9 cellular contexts compared by ENCODE assay signal in the genomic region with DNA sequence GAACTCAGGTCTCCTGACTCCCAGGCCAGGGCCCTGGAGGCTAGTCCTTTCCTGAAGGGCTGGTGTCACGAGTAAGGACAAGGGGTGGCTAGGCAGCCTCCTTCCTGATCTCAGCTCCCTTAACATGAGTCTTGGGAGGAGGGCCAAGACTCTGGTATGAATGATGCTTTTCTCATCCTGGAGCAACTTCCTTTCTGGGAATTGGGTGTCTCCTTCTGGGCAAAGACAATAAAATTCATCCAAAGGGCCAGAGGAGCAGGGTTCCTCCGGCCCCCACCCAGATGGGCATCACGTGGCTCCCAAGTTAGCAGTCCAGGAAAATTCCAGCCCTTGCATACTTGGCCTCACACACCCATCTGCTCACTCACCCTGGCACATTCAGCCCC. TPM values are rescaled to one million over a fixed set of nuclear protein-coding genes. Genes with fewer than 3 reads are reported as not detected.
DNase-seq lines count a peak whose midpoint lies in the region; ATAC-seq and TF ChIP-seq lines count a peak whose summit lies in the region.
"Had no signal": no experiment of that assay in that cellular context is flagged by ENCODE, and none has a peak within 500 bp of the region (broad histone marks: within the 10 kb centered on the region; RNA-seq: fewer than 3 reads in every experiment).

A gene (plus strand): TSS at position 335 of the 386 bp plus-strand sequence. CDS start 200 bp downstream, outside the sequence.

- no peaks in the 10 kb centered on the region for H3K9me3 ChIP-seq in thymus (ENCODE audit: control insufficient read depth)

- DNase-seq in MCF 10A (ENCODE audit: unreplicated experiment) (peak; percentile 45), left lobe of liver (ENCODE audit: low spot score) (no peak), NCI-H1092 (lab: John Stamatoyannopoulos, UW) (no peak)
- DNase-seq: dorsolateral prefrontal cortex had no signal

- WGBS in thymus = 98% methylated on average over 3 of the region's 3 CpGs

- H3K27me3 Mint-ChIP-seq in MCF 10A (ENCODE audit: insufficient read depth, unreplicated experiment) = no peaks in the 10 kb centered on the region

- peak within 1 kb of the TSS; percentile 30; the same call in 1 of the 2 replicates for H2AFZ ChIP-seq in KMS-11 (ENCODE audit: low read depth)
- H2AFZ ChIP-seq: PC-9 had no signal

- no peak within 1 kb of the TSS for H3K27ac ChIP-seq in KMS-11
- peak within 1 kb of the TSS; percentile 91 for H3K27ac ChIP-seq in thymus (ENCODE audit: low read depth)
- H3K27ac ChIP-seq: PC-9 had no signal

- BruUV-seq in MCF 10A (replicated peaks; lab: Mats Ljungman, UMichigan) = no TSS peak

- H4K20me1 ChIP-seq in KMS-11 (ENCODE audit: insufficient read depth) = no peaks in the 10 kb centered on the region

- no peak within 1 kb of the TSS for H3K4me3 Mint-ChIP-seq in MCF 10A (ENCODE audit: unreplicated experiment)

- intact Hi-C loops in MCF 10A (cut with micrococcal nuclease) = no loop called here

- no peak within 1 kb of the TSS for H3K27ac Mint-ChIP-seq in MCF 10A (ENCODE audit: low read depth, unreplicated experiment)

- H3K4me1 Mint-ChIP-seq in MCF 10A (ENCODE audit: insufficient read depth, unreplicated experiment) = peaks cover 7% of the 10 kb centered on the region

- H3K9ac ChIP-seq in KMS-11 = no peak within 1 kb of the TSS

- H3K27me3 ChIP-seq in KMS-11 (ENCODE audit: insufficient read depth, low read depth) = no peaks in the 10 kb centered on the region
- H3K27me3 ChIP-seq in thymus (ENCODE audit: control insufficient read depth, insufficient read depth) = no peaks in the 10 kb centered on the region
- H3K27me3 ChIP-seq: dorsolateral prefrontal cortex had no signal

- H3K4me1 ChIP-seq in KMS-11 (ENCODE audit: low read depth, poor library complexity, severe bottlenecking) = peaks cover 17% of the 10 kb centered on the region
- peaks cover 13% of the 10 kb centered on the region for H3K4me1 ChIP-seq in thymus (ENCODE audit: control insufficient read depth, insufficient read depth, low read length)

- H3K4me2 ChIP-seq in KMS-11 = no peak within 1 kb of the TSS
- H3K4me2 ChIP-seq: PC-9 had no signal

- CTCF ChIA-PET in MCF 10A (lab: Yijun Ruan, JAX) = interaction anchor here (0.7 to 2.1 kb wide), 2 partner anchors 31 to 77 kb away, joined by 3 to 9 read pairs; no protein-coding TSS in a partner anchor

- no peak within 1 kb of the TSS for H3K4me3 ChIP-seq in KMS-11 (IDR thresholded peaks at IDR 0.05; ENCODE audit: insufficient read depth, low read depth, low read length)
- peak within 1 kb of the TSS; percentile 30 for H3K4me3 ChIP-seq in thymus (ENCODE audit: low read length)
- H3K4me3 ChIP-seq: PC-9 had no signal

- H3K79me2 ChIP-seq in KMS-11 (ENCODE audit: insufficient read depth, low read depth) = no peaks in the 10 kb centered on the region

- POLR2A ChIA-PET in MCF 10A (lab: Yijun Ruan, JAX) = no interaction called here

- H3K9me3 Mint-ChIP-seq in MCF 10A (ENCODE audit: unreplicated experiment) = no peaks in the 10 kb centered on the region

- no peak for TF ChIP-seq CTCF in KMS-11 (conservative IDR thresholded peaks at IDR 0.05; ENCODE audit: low read depth, low read length)
- TF ChIP-seq CTCF in MCF 10A (IDR thresholded peaks at IDR 0.05; ENCODE audit: unreplicated experiment) = no peak

- ATAC-seq in left lobe of liver (peak; percentile 45), HG03159 (IDR thresholded peaks at IDR 0.05; ENCODE audit: unreplicated experiment) (no peak), GM18868 (IDR thresholded peaks at IDR 0.05; ENCODE audit: unreplicated experiment) (no peak)

- H3K36me3 ChIP-seq in KMS-11 (ENCODE audit: insufficient read depth) = no peaks in the 10 kb centered on the region
- H3K36me3 ChIP-seq in thymus (ENCODE audit: control insufficient read depth, insufficient read depth) = no peaks in the 10 kb centered on the region

- no peaks in the 10 kb centered on the region for H3K36me3 Mint-ChIP-seq in MCF 10A (ENCODE audit: insufficient read depth, unreplicated experiment)

RNA-seq across cellular contexts. Expression of the gene that starts here (rescaled TPM):
- total RNA-seq in MCF 10A (2022) (0.34 TPM in 1 of 2 replicates, not detected in the other), left lobe of liver (4.2 TPM)
- polyA plus RNA-seq in thymus = 6.8 TPM

Comparison
In these comparisons a context has a peak if more than half of its experiments do, and no peak if none do; other contexts are left out.
1. Peak in DNase-seq in MCF 10A; RNA of the gene not detected or under 1 TPM.